Comparison of ENCODE assay signal across 1 cellular context in genomic region chr9:94100152-94100879, GRCh38.
TF ChIP-seq lines count a peak whose summit lies in the region.

No MANE protein-coding gene starts in this region.

TF ChIP-seq in HEK293, 187 proteins besides CTCF, POLR2A, EP300 and RAD21:
- peak; percentile 28; the same call in 1 of the 2 replicates for TF ChIP-seq PRDM6 (tag by site-specific recombination; IDR thresholded peaks at IDR 0.05)
- TF ChIP-seq FEZF1 (tag by site-specific recombination; IDR thresholded peaks at IDR 0.05): 0 out of 2 replicates have a peak, but pooled peaks have one; percentile 19
- TF ChIP-seq YY2 (tag by site-specific recombination; IDR thresholded peaks at IDR 0.05): no peak
